In the genomic region with DNA sequence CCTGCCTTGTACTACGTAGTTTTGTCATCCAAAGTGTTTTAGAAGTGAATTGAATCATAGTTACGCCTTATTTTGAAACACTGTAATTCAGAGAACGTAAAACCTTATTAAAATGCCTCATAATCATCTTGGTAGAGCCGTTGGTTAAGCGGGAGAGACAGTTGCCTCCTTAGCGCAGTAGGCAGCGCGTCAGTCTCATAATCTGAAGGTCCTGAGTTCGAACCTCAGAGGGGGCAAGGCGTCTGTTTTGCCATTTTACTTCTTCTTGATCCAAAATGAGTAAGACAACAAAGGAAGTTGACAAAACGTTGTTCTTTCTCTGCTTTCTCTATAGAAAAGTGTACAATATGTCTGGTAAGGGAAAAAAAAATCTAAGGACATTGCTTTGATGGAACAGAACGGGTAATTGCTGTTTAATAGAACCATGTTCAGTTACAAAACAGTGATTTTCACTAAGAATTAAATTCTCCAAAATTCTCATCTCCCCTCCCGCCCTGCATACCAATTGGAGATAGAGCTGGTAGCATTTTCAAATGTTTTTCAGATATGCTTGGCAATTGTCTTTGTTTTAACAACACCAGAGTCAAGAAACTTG, we compare ENCODE assay signal across 8 cellular contexts. TPM values are rescaled to one million over a fixed set of nuclear protein-coding genes. Genes with fewer than 3 reads are reported as not detected.
DNase-seq lines count a peak whose midpoint lies in the region; ATAC-seq and TF ChIP-seq lines count a peak whose summit lies in the region.

No MANE protein-coding gene starts in this region.

- H3K27ac Mint-ChIP-seq in Calu3 (ENCODE audit: unreplicated experiment) (peak overlapping the region; percentile 95), osteocyte (ENCODE audit: unreplicated experiment) (peak overlapping the region; percentile 82)
- H3K27ac Mint-ChIP-seq in activated naive CD8-positive, alpha-beta T cell, result peak overlapping the region; percentile 95

- H3K9ac ChIP-seq in SK-N-SH, result peak overlapping the region; percentile 60

- peak overlapping the region; percentile 79 for H3K4me2 ChIP-seq in SK-N-SH

- CTCF ChIA-PET in Calu3 (lab: Charles Lee), result no interaction called here
- CTCF ChIA-PET in SK-N-SH (lab: Yijun Ruan, JAX), result no interaction called here

- H3K36me3 Mint-ChIP-seq in Calu3 (ENCODE audit: insufficient read depth, unreplicated experiment) (peaks cover 57% of the 10 kb centered on the region), osteocyte (ENCODE audit: unreplicated experiment) (no peaks in the 10 kb centered on the region)
- no peaks in the 10 kb centered on the region for H3K36me3 Mint-ChIP-seq in activated naive CD8-positive, alpha-beta T cell

- WGBS in SK-N-SH (ENCODE audit: low lambda C conversion rate), result 12% methylated on average over 13 of the region's 13 CpGs
- 13 to 75% methylated on average over 2 to 13 of the region's 13 CpGs for WGBS in transverse colon (ENCODE audit: low coverage in 1 of 2), 2 donors

- H3K36me3 ChIP-seq in SK-N-SH (replicated peaks in 1 of 2; ENCODE audit: control insufficient read depth in 1 of 2, insufficient read depth in 2 of 2, low read length in 1 of 2), result no peaks in the 10 kb centered on the region
- no peaks in the 10 kb centered on the region for H3K36me3 ChIP-seq in transverse colon

- TF ChIP-seq POLR2A in transverse colon (IDR thresholded peaks at IDR 0.05), result no peak

- H4K20me1 ChIP-seq in SK-N-SH (ENCODE audit: insufficient read depth), result no peaks in the 10 kb centered on the region

- DNase-seq in Calu3, result peak; percentile 75
- no peak for DNase-seq in LNCaP clone FGC (ENCODE audit: low read depth)
- DNase-seq in SK-N-SH, result peak; percentile 47
- DNase-seq in Right ventricle myocardium superior, result no peak
- DNase-seq in osteocyte (ENCODE audit: extremely low spot score, unreplicated experiment), result no peak
- DNase-seq in transverse colon, result peak; percentile 55

- TF ChIP-seq CTCF in Calu3 (IDR thresholded peaks at IDR 0.05; ENCODE audit: unreplicated experiment), result no peak
- no peak for TF ChIP-seq CTCF in LNCaP clone FGC (IDR thresholded peaks at IDR 0.05; ENCODE audit: control insufficient read depth, extremely low read depth, insufficient read depth)
- no peak for TF ChIP-seq CTCF in SK-N-SH (IDR thresholded peaks at IDR 0.05)
- TF ChIP-seq CTCF in osteocyte (IDR thresholded peaks at IDR 0.05), result no peak
- TF ChIP-seq CTCF in transverse colon (IDR thresholded peaks at IDR 0.05), result no peak

- peak; percentile 72 for ATAC-seq in Right ventricle myocardium superior (ENCODE audit: poor library complexity)
- no peak for ATAC-seq in GM21381 (IDR thresholded peaks at IDR 0.05; ENCODE audit: unreplicated experiment)

- peak overlapping the region; percentile 79; the same call in 1 of the 2 replicates for H2AFZ ChIP-seq in SK-N-SH (ENCODE audit: low read depth)

- H3K4me1 Mint-ChIP-seq in Calu3 (ENCODE audit: low read depth, unreplicated experiment) (peaks cover 58% of the 10 kb centered on the region), osteocyte (ENCODE audit: unreplicated experiment) (peaks cover 37% of the 10 kb centered on the region)
- peaks cover 42% of the 10 kb centered on the region for H3K4me1 Mint-ChIP-seq in activated naive CD8-positive, alpha-beta T cell (ENCODE audit: low read depth)

- BruUV-seq in Calu3 (replicated peaks; lab: Mats Ljungman, UMichigan), result no TSS peak

- TF ChIP-seq RAD21 in SK-N-SH (IDR thresholded peaks at IDR 0.05; ENCODE audit: low read length), result no peak

- H3K4me1 ChIP-seq in SK-N-SH (ENCODE audit: control insufficient read depth in 1 of 2, insufficient read depth in 2 of 2, low read depth in 1 of 2, low read length in 1 of 2), result peaks cover 0 to 10% of the 10 kb centered on the region in 2 experiments; a peak in 2 of 4 replicates
- H3K4me1 ChIP-seq in transverse colon, result peaks cover 7 to 48% (median 31%) of the 10 kb centered on the region in 4 donors

- in situ Hi-C loops in transverse colon (cut with MboI; ENCODE audit: low pct_ligation_motif_present in 1 of 4, low pct_unique_long_range_greater_than_20kb in 1 of 4, low sequenced_read_pairs in 3 of 4), result loop anchor here in 1 of 4 donors (5.0 kb wide), 1 partner anchor 38 kb away; no protein-coding TSS in a partner anchor

- H3K4me3 Mint-ChIP-seq in Calu3 (ENCODE audit: low read depth, unreplicated experiment) (peak overlapping the region; percentile 76), osteocyte (ENCODE audit: unreplicated experiment) (peak overlapping the region; percentile 78)
- H3K4me3 Mint-ChIP-seq in activated naive CD8-positive, alpha-beta T cell, result peak overlapping the region; percentile 83

- H3K9me3 Mint-ChIP-seq in Calu3 (ENCODE audit: low read depth, unreplicated experiment) (peaks cover 2% of the 10 kb centered on the region), osteocyte (ENCODE audit: unreplicated experiment) (no peaks in the 10 kb centered on the region)
- H3K9me3 Mint-ChIP-seq in activated naive CD8-positive, alpha-beta T cell (ENCODE audit: low read depth), result peaks cover 4% of the 10 kb centered on the region

- POLR2A ChIA-PET in SK-N-SH (lab: Yijun Ruan, JAX), result no interaction called here

- intact Hi-C loops in Calu3 (cut with micrococcal nuclease; ENCODE audit: unreplicated experiment), result loop anchor here (5.0 to 10.0 kb wide), 2 partner anchors 82 to 220 kb away; no protein-coding TSS in a partner anchor
- intact Hi-C loops in Right ventricle myocardium superior (cut with DNase I), result loop anchor here (5.0 kb wide), 2 partner anchors 38 to 47 kb away; no protein-coding TSS in a partner anchor
- intact Hi-C loops in transverse colon (cut with DNase I; ENCODE audit: low total_unique reads), result loop anchor here (5.0 kb wide), 1 partner anchor 38 kb away; no protein-coding TSS in a partner anchor

- peaks cover 24% of the 10 kb centered on the region for H3F3A ChIP-seq in SK-N-SH (replicated peaks; ENCODE audit: insufficient read depth)

- TF ChIP-seq EP300 in SK-N-SH (IDR thresholded peaks at IDR 0.05; ENCODE audit: borderline replicate concordance in 1 of 2, low read depth in 1 of 2, low read length in 1 of 2) (no peak), transverse colon (IDR thresholded peaks at IDR 0.05; ENCODE audit: low read depth) (no peak)

- H3K79me2 ChIP-seq in SK-N-SH (ENCODE audit: insufficient read depth), result no peaks in the 10 kb centered on the region

- H3K27me3 ChIP-seq in SK-N-SH (ENCODE audit: insufficient read depth), result no peaks in the 10 kb centered on the region
- H3K27me3 ChIP-seq in transverse colon, result no peaks in the 10 kb centered on the region

- H3K9me3 ChIP-seq in SK-N-SH (no peaks in the 10 kb centered on the region), transverse colon (no peaks in the 10 kb centered on the region)

- H3K9me2 ChIP-seq in SK-N-SH, result no peaks in the 10 kb centered on the region

- H3K4me3 ChIP-seq in LNCaP clone FGC (ENCODE audit: low read depth, low read length) (peak overlapping the region; percentile 57), SK-N-SH (ENCODE audit: low read depth in 2 of 2, low read length in 1 of 2) (peak overlapping the region; percentile 64 to 84), transverse colon (peak overlapping the region; percentile 8 to 56 (median 44))

- H3K27ac ChIP-seq in SK-N-SH (ENCODE audit: low read depth in 2 of 2, low read length in 1 of 2) (peak overlapping the region; percentile 56 to 57; a peak in 3 of 4 replicates), transverse colon (peak overlapping the region; percentile 75 to 81 (median 80))

- H3K27me3 Mint-ChIP-seq in Calu3 (ENCODE audit: unreplicated experiment) (peaks cover 11% of the 10 kb centered on the region), osteocyte (ENCODE audit: unreplicated experiment) (no peaks in the 10 kb centered on the region)
- H3K27me3 Mint-ChIP-seq in activated naive CD8-positive, alpha-beta T cell, result no peaks in the 10 kb centered on the region

TF ChIP-seq in SK-N-SH, 30 proteins besides CTCF, POLR2A, EP300 and RAD21 (continues in another document):
- TF ChIP-seq CHD2 (IDR thresholded peaks at IDR 0.05; ENCODE audit: low read length, partially characterized antibody) (peak; percentile 67), YY1 (IDR thresholded peaks at IDR 0.05; ENCODE audit: low read depth) (peak; percentile 62; the same call in 1 of the 2 replicates), TEAD4 (IDR thresholded peaks at IDR 0.05; ENCODE audit: borderline replicate concordance, insufficient read depth) (peak; percentile 89), RXRA (IDR thresholded peaks at IDR 0.05; ENCODE audit: borderline replicate concordance, low read depth) (peak; percentile 53; the same call in 1 of the 2 replicates), RCOR1 (IDR thresholded peaks at IDR 0.05; ENCODE audit: low read length) (peak; percentile 47), NRF1 (IDR thresholded peaks at IDR 0.05; ENCODE audit: low read depth, low read length) (no peak)
- TF ChIP-seq, protein P1, sequence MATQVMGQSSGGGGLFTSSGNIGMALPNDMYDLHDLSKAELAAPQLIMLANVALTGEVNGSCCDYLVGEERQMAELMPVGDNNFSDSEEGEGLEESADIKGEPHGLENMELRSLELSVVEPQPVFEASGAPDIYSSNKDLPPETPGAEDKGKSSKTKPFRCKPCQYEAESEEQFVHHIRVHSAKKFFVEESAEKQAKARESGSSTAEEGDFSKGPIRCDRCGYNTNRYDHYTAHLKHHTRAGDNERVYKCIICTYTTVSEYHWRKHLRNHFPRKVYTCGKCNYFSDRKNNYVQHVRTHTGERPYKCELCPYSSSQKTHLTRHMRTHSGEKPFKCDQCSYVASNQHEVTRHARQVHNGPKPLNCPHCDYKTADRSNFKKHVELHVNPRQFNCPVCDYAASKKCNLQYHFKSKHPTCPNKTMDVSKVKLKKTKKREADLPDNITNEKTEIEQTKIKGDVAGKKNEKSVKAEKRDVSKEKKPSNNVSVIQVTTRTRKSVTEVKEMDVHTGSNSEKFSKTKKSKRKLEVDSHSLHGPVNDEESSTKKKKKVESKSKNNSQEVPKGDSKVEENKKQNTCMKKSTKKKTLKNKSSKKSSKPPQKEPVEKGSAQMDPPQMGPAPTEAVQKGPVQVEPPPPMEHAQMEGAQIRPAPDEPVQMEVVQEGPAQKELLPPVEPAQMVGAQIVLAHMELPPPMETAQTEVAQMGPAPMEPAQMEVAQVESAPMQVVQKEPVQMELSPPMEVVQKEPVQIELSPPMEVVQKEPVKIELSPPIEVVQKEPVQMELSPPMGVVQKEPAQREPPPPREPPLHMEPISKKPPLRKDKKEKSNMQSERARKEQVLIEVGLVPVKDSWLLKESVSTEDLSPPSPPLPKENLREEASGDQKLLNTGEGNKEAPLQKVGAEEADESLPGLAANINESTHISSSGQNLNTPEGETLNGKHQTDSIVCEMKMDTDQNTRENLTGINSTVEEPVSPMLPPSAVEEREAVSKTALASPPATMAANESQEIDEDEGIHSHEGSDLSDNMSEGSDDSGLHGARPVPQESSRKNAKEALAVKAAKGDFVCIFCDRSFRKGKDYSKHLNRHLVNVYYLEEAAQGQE (IDR thresholded peaks at IDR 0.05; ENCODE audit: low read depth, low read length), result 0 out of 2 replicates have a peak, but pooled peaks have one; percentile 27

RNA-seq across cellular contexts. Expression of a gene that starts 20.7 kb away (rescaled TPM):
- total RNA-seq in Calu3 (2022) (85.8 and 91.6 TPM in 2 replicates), Right ventricle myocardium superior (15.7 TPM), osteocyte (55.7 and 58.3 TPM in 2 replicates), transverse colon (100 to 1,000 TPM in 1 of 4 donors, 10 to 100 TPM in 3; 27.3 to 237 (median 48.9) TPM)
- 43.8 and 67.4 TPM in 2 replicates for polyA plus RNA-seq in SK-N-SH (2012; rRNA removed)
- polyA plus RNA-seq in SK-N-SH (2012; cell fraction: cytosol; rRNA removed), result 38.7 and 46.0 TPM in 2 replicates
- 100 and 125 TPM in 2 replicates for polyA plus RNA-seq in SK-N-SH (2012; cell fraction: nucleus; rRNA removed)

Comparison
In these comparisons a context has a peak if more than half of its experiments do, and no peak if none do; other contexts are left out.
1. DNase-seq: peak in Calu3 (single experiment), SK-N-SH (single experiment) and transverse colon (single experiment); none in LNCaP clone FGC (single experiment), Right ventricle myocardium superior (single experiment) and osteocyte (single experiment).
2. Peak in every context shown above with its lines, with median percentiles within 50 percentile points of each other: H3K27ac Mint-ChIP-seq, H3K4me3 Mint-ChIP-seq and H3K4me3 ChIP-seq.